1 cellular context compared by ENCODE assay signal in the genomic region with DNA sequence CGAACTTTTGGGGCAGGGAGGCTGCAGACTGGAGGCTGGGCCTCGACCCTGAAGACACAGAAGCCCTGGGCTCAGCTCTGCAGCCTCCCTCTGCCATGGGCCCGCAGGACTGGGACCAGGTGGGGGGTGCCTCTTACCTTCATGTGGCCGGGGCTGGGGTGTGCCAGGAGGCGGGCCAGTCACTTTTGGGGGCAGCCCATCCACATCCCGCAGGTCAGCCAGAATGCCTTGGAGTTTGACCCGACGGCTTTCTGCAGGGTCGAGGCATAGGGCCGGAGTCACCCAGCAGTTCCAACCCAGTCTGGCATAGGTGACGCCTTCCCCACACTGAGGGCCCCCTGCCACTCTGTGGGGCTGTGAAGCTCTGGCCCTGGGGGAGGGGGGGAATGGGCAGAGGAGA.
TF ChIP-seq lines count a peak whose summit lies in the region.

No MANE protein-coding gene starts in this region.

TF ChIP-seq in HepG2, 621 proteins besides CTCF, POLR2A, EP300 and RAD21:
- TF ChIP-seq ZBTB8A (CRISPR knock-in tag; IDR thresholded peaks at IDR 0.05; ENCODE audit: borderline replicate concordance, low read depth) (no peak), KDM4B (CRISPR knock-in tag; IDR thresholded peaks at IDR 0.05) (no peak), ZNF460 (CRISPR knock-in tag; IDR thresholded peaks at IDR 0.05; ENCODE audit: borderline replicate concordance) (no peak), RARA (CRISPR knock-in tag; IDR thresholded peaks at IDR 0.05) (no peak), ZKSCAN8 (CRISPR knock-in tag; IDR thresholded peaks at IDR 0.05; ENCODE audit: borderline replicate concordance) (no peak), AGO2 (optimal IDR thresholded peaks at IDR 0.05; ENCODE audit: low read depth, low read length) (peak; percentile 22)
- TF ChIP-seq, protein P1, sequence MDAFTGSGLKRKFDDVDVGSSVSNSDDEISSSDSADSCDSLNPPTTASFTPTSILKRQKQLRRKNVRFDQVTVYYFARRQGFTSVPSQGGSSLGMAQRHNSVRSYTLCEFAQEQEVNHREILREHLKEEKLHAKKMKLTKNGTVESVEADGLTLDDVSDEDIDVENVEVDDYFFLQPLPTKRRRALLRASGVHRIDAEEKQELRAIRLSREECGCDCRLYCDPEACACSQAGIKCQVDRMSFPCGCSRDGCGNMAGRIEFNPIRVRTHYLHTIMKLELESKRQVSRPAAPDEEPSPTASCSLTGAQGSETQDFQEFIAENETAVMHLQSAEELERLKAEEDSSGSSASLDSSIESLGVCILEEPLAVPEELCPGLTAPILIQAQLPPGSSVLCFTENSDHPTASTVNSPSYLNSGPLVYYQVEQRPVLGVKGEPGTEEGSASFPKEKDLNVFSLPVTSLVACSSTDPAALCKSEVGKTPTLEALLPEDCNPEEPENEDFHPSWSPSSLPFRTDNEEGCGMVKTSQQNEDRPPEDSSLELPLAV (CRISPR knock-in tag; conservative IDR thresholded peaks at IDR 0.05; ENCODE audit: low read depth): no peak
- TF ChIP-seq, protein P2, sequence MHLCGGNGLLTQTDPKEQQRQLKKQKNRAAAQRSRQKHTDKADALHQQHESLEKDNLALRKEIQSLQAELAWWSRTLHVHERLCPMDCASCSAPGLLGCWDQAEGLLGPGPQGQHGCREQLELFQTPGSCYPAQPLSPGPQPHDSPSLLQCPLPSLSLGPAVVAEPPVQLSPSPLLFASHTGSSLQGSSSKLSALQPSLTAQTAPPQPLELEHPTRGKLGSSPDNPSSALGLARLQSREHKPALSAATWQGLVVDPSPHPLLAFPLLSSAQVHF (CRISPR knock-in tag; IDR thresholded peaks at IDR 0.05): no peak
